In the genomic region with DNA sequence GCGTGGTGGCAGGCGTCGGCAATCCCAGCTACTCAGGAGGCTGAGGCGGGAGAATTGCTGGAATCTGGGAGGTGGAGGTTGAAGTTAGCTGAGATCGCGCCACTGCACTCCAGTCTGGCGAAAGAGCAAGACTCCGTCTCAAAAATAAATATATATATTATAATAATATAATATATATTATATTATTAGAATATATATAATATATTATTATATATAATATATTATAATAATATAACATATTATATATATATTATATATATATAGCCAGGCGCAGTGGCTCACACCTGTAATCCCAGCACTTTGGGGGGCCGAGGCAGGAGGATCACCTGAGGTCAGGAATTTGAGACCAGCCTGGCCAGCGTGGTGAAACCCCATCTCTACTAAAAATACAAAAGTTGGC, we compare ENCODE assay signal across 1 cellular context. TPM values are rescaled to one million over a fixed set of nuclear protein-coding genes. Genes with fewer than 3 reads are reported as not detected.
"Had no signal": no experiment of that assay in that cellular context is flagged by ENCODE, and none has a peak within 500 bp of the region (broad histone marks: within the 10 kb centered on the region; RNA-seq: fewer than 3 reads in every experiment).

No MANE protein-coding gene starts in this region.

RNA-seq across cellular contexts. Expression of a gene that starts 9.7 kb away (rescaled TPM):
- total RNA-seq: activated CD4-positive, alpha-beta T cell treated with anti-CD3 and anti-CD28 coated beads for 36 hours had no signal
